In the genomic region with DNA sequence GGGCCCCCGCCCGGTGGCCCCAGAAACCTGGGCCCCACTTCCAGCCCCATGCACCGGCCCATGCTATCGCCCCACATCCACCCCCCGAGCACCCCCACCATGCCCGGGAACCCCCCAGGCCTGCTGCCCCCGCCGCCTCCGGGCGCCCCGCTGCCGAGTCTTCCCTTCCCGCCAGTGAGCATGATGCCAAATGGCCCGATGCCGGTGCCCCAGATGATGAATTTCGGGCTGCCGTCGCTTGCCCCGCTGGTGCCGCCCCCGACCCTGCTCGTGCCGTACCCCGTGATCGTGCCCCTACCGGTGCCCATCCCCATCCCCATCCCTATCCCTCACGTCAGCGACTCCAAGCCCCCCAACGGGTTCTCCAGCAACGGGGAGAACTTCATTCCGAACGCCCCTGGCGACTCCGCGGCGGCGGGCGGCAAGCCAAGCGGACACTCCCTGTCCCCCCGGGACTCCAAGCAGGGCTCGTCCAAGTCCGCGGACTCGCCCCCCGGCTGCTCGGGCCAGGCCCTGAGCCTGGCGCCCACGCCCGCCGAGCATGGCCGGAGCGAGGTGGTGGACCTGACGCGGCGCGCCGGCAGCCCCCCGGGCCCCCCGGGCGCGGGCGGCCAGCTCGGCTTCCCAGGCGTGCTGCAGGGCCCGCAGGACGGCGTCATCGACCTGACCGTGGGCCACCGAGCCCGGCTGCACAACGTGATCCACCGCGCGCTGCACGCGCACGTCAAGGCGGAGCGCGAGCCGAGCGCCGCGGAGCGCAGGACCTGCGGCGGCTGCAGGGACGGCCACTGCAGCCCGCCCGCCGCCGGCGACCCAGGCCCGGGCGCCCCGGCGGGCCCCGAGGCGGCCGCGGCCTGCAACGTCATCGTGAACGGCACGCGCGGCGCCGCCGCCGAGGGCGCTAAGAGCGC, we compare ENCODE assay signal across 10 cellular contexts.
DNase-seq lines count a peak whose midpoint lies in the region; ATAC-seq, FAIRE-seq and TF ChIP-seq lines count a peak whose summit lies in the region.
"Had no signal": no experiment of that assay in that cellular context is flagged by ENCODE, and none has a peak within 500 bp of the region (broad histone marks: within the 10 kb centered on the region; RNA-seq: fewer than 3 reads in every experiment).

No MANE protein-coding gene starts in this region.

- no peaks in the 10 kb centered on the region for H3K36me3 Mint-ChIP-seq in activated CD4-positive, alpha-beta T cell treated with anti-CD3 and anti-CD28 coated beads for 36 hours (ENCODE audit: low read depth)
- H3K36me3 Mint-ChIP-seq in astrocyte (ENCODE audit: low read depth, unreplicated experiment) = peaks cover 12% of the 10 kb centered on the region

- H3K27ac ChIP-seq in astrocyte (ENCODE audit: low read depth, low read length) = no peak overlapping the region
- H3K27ac ChIP-seq in iPS-20b (ENCODE audit: low read length) = no peak overlapping the region
- no peak overlapping the region for H3K27ac ChIP-seq in stomach
- H3K27ac ChIP-seq in small intestine (ENCODE audit: low read depth in 1 of 2, low read length in 1 of 2) = no peak overlapping the region
- H3K27ac ChIP-seq in tibial nerve = no peak overlapping the region
- H3K27ac ChIP-seq: adrenal gland had no signal

- POLR2A ChIA-PET in activated CD4-positive, alpha-beta T cell treated with anti-CD3 and anti-CD28 coated beads for 36 hours (lab: Charles Lee) = no interaction called here

- peak overlapping the region; percentile 80 for H3K4me2 ChIP-seq in astrocyte (ENCODE audit: low read length)

- TF ChIP-seq POLR2A in stomach (IDR thresholded peaks at IDR 0.05) (no peak), tibial nerve (IDR thresholded peaks at IDR 0.05) (no peak)

- TF ChIP-seq EP300 in stomach (IDR thresholded peaks at IDR 0.05) (no peak), tibial nerve (IDR thresholded peaks at IDR 0.05) (no peak)

- H3K79me2 ChIP-seq in astrocyte (ENCODE audit: insufficient read depth, low read length) = no peaks in the 10 kb centered on the region

- WGBS in stomach, 5 donors = 18 to 71% (median 38%) methylated on average over 26 to 114 of the region's 114 CpGs
- WGBS in small intestine, 3 donors = 11 to 14% (median 13%) methylated on average over 85 to 114 of the region's 114 CpGs
- 26 to 28% methylated on average over 21 to 45 of the region's 114 CpGs for WGBS in tibial nerve, 2 donors

- intact Hi-C loops in activated CD4-positive, alpha-beta T cell treated with anti-CD3 and anti-CD28 coated beads for 36 hours (cut with DNase I, micrococcal nuclease) = no loop called here
- intact Hi-C loops in stomach (cut with DNase I; ENCODE audit: low total_unique reads) = no loop called here

- no peaks in the 10 kb centered on the region for H4K20me1 ChIP-seq in astrocyte (ENCODE audit: insufficient read depth, low read length)

- DNase-seq in activated CD4-positive, alpha-beta T cell treated with anti-CD3 and anti-CD28 coated beads for 36 hours = peak; percentile 22
- DNase-seq in activated CD4-positive, alpha-beta T cell treated with anti-CD3 and anti-CD28 coated beads for 1 hour = no peak
- no peak for DNase-seq in astrocyte (ENCODE audit: low read depth)
- no peak for DNase-seq in stomach
- no peak for DNase-seq in small intestine
- no peak for DNase-seq in effector CD4-positive, alpha-beta T cell
- DNase-seq in tibial nerve (ENCODE audit: low spot score in 2 of 2) = no peak
- DNase-seq: adrenal gland, NCI-H226 had no signal

- no peak overlapping the region for H3K4me3 ChIP-seq in astrocyte (ENCODE audit: insufficient read depth, low read depth, low read length)
- H3K4me3 ChIP-seq in iPS-20b (ENCODE audit: low read length) = peak overlapping the region; percentile 61; the same call in 1 of the 2 replicates
- H3K4me3 ChIP-seq in stomach = peak overlapping the region; percentile 26 to 38 (median 34)
- H3K4me3 ChIP-seq in small intestine (ENCODE audit: low read depth in 1 of 2, low read length in 2 of 2) = peak overlapping the region in 1 of 2 donors; percentile 48
- peak overlapping the region in 2 of 4 donors; percentile 14 to 45 for H3K4me3 ChIP-seq in tibial nerve

- H3K4me3 Mint-ChIP-seq in activated CD4-positive, alpha-beta T cell treated with anti-CD3 and anti-CD28 coated beads for 36 hours = peak overlapping the region; percentile 48
- no peak overlapping the region for H3K4me3 Mint-ChIP-seq in astrocyte (ENCODE audit: unreplicated experiment)

- H3K4me1 Mint-ChIP-seq in activated CD4-positive, alpha-beta T cell treated with anti-CD3 and anti-CD28 coated beads for 36 hours = peaks cover 7% of the 10 kb centered on the region
- no peaks in the 10 kb centered on the region for H3K4me1 Mint-ChIP-seq in astrocyte (ENCODE audit: low read depth, unreplicated experiment)

- H3K27ac Mint-ChIP-seq in activated CD4-positive, alpha-beta T cell treated with anti-CD3 and anti-CD28 coated beads for 36 hours = no peak overlapping the region
- no peak overlapping the region for H3K27ac Mint-ChIP-seq in astrocyte (ENCODE audit: unreplicated experiment)

- H3K27me3 ChIP-seq in astrocyte (ENCODE audit: insufficient read depth, low read length) (peaks cover 12% of the 10 kb centered on the region), iPS-20b (ENCODE audit: insufficient read depth, low read length) (peaks cover 41% of the 10 kb centered on the region), stomach (peaks cover 0 to 21% (median 10%) of the 10 kb centered on the region in 3 donors), small intestine (ENCODE audit: control insufficient read depth in 2 of 2, insufficient read depth in 2 of 2, low read length in 2 of 2) (peaks cover 13 to 17% of the 10 kb centered on the region in 2 donors), tibial nerve (peaks cover 0 to 25% of the 10 kb centered on the region in 2 donors)
- H3K27me3 ChIP-seq: adrenal gland had no signal

- CTCF ChIA-PET in activated CD4-positive, alpha-beta T cell treated with anti-CD3 and anti-CD28 coated beads for 36 hours (lab: Charles Lee) = no interaction called here

- peaks cover 54% of the 10 kb centered on the region for H3K27me3 Mint-ChIP-seq in activated CD4-positive, alpha-beta T cell treated with anti-CD3 and anti-CD28 coated beads for 36 hours
- peaks cover 47% of the 10 kb centered on the region for H3K27me3 Mint-ChIP-seq in astrocyte (ENCODE audit: low read depth, unreplicated experiment)

- H2AFZ ChIP-seq in astrocyte (ENCODE audit: low read depth, low read length) = peak overlapping the region; percentile 57

- H3K9ac ChIP-seq in astrocyte (ENCODE audit: low read length) (no peak overlapping the region), iPS-20b (ENCODE audit: low read depth, low read length) (no peak overlapping the region)

- FAIRE-seq in astrocyte (lab: Jason Lieb, UNC) (no peak), small intestine (lab: Jason Lieb, UNC) (no peak)

- H3K9me3 ChIP-seq in astrocyte (ENCODE audit: insufficient read depth, low read depth, low read length) (no peaks in the 10 kb centered on the region), iPS-20b (ENCODE audit: insufficient read depth, low read depth, low read length) (no peaks in the 10 kb centered on the region), stomach (no peaks in the 10 kb centered on the region), small intestine (ENCODE audit: control insufficient read depth, low read depth) (no peaks in the 10 kb centered on the region), tibial nerve (no peaks in the 10 kb centered on the region)
- H3K9me3 ChIP-seq: adrenal gland had no signal

- no peaks in the 10 kb centered on the region for H3K9me3 Mint-ChIP-seq in activated CD4-positive, alpha-beta T cell treated with anti-CD3 and anti-CD28 coated beads for 36 hours (ENCODE audit: low read depth)
- H3K9me3 Mint-ChIP-seq in astrocyte (ENCODE audit: unreplicated experiment) = peaks cover 7% of the 10 kb centered on the region

- H3K36me3 ChIP-seq in astrocyte (ENCODE audit: insufficient read depth, low read length) = no peaks in the 10 kb centered on the region
- H3K36me3 ChIP-seq in iPS-20b (ENCODE audit: insufficient read depth, low read depth, low read length) = no peaks in the 10 kb centered on the region
- H3K36me3 ChIP-seq in stomach = peaks cover 0 to 7% (median 3%) of the 10 kb centered on the region in 4 donors
- H3K36me3 ChIP-seq in small intestine (ENCODE audit: control insufficient read depth in 2 of 2, insufficient read depth in 2 of 2, low read length in 2 of 2) = no peaks in the 10 kb centered on the region
- peaks cover 0 to 5% (median 0%) of the 10 kb centered on the region in 3 donors for H3K36me3 ChIP-seq in tibial nerve
- H3K36me3 ChIP-seq: adrenal gland had no signal

- no peak for TF ChIP-seq CTCF in astrocyte (IDR thresholded peaks at IDR 0.05; ENCODE audit: insufficient read depth, low read depth, low read length)
- TF ChIP-seq CTCF in stomach (IDR thresholded peaks at IDR 0.05) = no peak
- TF ChIP-seq CTCF in tibial nerve (IDR thresholded peaks at IDR 0.05) = no peak

- H3K4me1 ChIP-seq in astrocyte (ENCODE audit: insufficient read depth, low read length) = peaks cover 3% of the 10 kb centered on the region
- H3K4me1 ChIP-seq in iPS-20b (ENCODE audit: insufficient read depth, low read length) = no peaks in the 10 kb centered on the region; the same call in 1 of the 2 replicates
- peaks cover 3 to 15% (median 8%) of the 10 kb centered on the region in 4 donors for H3K4me1 ChIP-seq in stomach
- no peaks in the 10 kb centered on the region for H3K4me1 ChIP-seq in small intestine (ENCODE audit: control insufficient read depth in 2 of 2, insufficient read depth in 1 of 2, low read depth in 1 of 2, low read length in 1 of 2)
- H3K4me1 ChIP-seq in tibial nerve = peaks cover 0 to 17% (median 0%) of the 10 kb centered on the region in 4 donors

- ATAC-seq in activated CD4-positive, alpha-beta T cell treated with anti-CD3 and anti-CD28 coated beads for 36 hours = peak; percentile 60
